ENCODE assay signal across 11 cellular contexts in the genomic region with DNA sequence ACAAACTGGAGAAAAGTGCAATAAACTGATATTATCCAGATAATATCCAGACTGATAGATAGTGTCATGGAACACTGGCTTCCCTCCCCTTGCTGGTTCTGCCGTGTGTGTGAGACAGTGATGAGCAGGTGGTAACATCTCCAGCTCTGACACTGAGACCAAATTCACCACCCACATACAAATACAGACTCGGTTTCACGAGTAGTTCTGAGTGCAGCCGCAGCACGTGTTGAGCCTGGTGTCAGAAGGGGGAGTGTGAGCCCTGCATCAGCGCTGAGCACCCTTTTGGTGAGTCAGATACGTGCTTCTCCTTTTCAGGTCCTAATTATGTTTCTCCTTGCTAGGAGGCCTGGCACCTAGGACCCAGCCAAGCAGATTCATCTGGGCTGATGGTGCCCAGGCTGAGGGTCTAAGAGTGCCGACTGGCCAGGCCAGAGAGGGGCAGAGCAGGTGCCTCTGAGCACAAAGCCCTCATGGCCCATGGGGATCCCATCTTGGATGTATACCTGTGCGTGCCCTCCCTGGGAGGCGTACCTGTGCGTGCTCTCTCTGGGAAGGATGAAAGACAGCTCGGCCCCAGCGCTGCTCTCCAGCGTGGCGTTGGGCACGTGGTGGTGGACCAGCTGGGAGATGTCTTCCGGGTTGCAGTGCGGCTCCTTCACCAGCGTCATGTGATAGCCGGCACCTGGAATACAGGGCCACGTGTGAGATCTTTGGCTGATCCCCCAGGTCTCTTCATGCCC. TPM values are rescaled to one million over a fixed set of nuclear protein-coding genes. Genes with fewer than 3 reads are reported as not detected.
A peak's percentile ranks its signal among the peaks of the same experiment; 100 is the strongest.
DNase-seq lines count a peak whose midpoint lies in the region; ATAC-seq lines count a peak whose summit lies in the region.
"Had no signal": no experiment of that assay in that cellular context is flagged by ENCODE, and none has a peak within 500 bp of the region (broad histone marks: within the 10 kb centered on the region; RNA-seq: fewer than 3 reads in every experiment).

No MANE protein-coding gene starts in this region.

- H3K27me3 ChIP-seq in naive thymus-derived CD4-positive, alpha-beta T cell (ENCODE audit: control insufficient read depth in 2 of 2, insufficient read depth in 2 of 2, low read length in 2 of 2): no peaks in the 10 kb centered on the region
- H3K27me3 ChIP-seq: gastrocnemius medialis had no signal

- ATAC-seq in GM18907 (IDR thresholded peaks at IDR 0.05; ENCODE audit: unreplicated experiment) (peak; percentile 62), HG03175 (IDR thresholded peaks at IDR 0.05; ENCODE audit: unreplicated experiment) (no peak)
- ATAC-seq in naive thymus-derived CD4-positive, alpha-beta T cell: peak; percentile 45
- ATAC-seq: CD8-positive, alpha-beta T cell; gastrocnemius medialis had no signal

- no peak overlapping the region for H3K27ac ChIP-seq in naive thymus-derived CD4-positive, alpha-beta T cell (ENCODE audit: low read depth, low read length)
- H3K27ac ChIP-seq: gastrocnemius medialis had no signal

- H3K4me3 ChIP-seq in Jurkat, Clone E6-1 (ENCODE audit: low read length): no peak overlapping the region
- H3K4me3 ChIP-seq in naive thymus-derived CD4-positive, alpha-beta T cell (ENCODE audit: low read length): no peak overlapping the region
- H3K4me3 ChIP-seq: gastrocnemius medialis had no signal

- no peaks in the 10 kb centered on the region for H3K9me3 Mint-ChIP-seq in naive thymus-derived CD4-positive, alpha-beta T cell
- H3K9me3 Mint-ChIP-seq in activated CD4-positive, alpha-beta memory T cell treated with anti-CD3 and anti-CD28 coated beads for 36 hours: no peaks in the 10 kb centered on the region
- H3K9me3 Mint-ChIP-seq: CD8-positive, alpha-beta T cell; dendritic cell treated with granulocyte-macrophage colony-stimulating factor and Interleukin-4, amounts not matched to agents 40 ng/mL and 50 ng/mL, for 4 days had no signal

- peaks cover 0 to 6% (median 0%) of the 10 kb centered on the region in 7 donors for H3K4me1 Mint-ChIP-seq in naive thymus-derived CD4-positive, alpha-beta T cell
- H3K4me1 Mint-ChIP-seq in activated CD4-positive, alpha-beta memory T cell treated with anti-CD3 and anti-CD28 coated beads for 36 hours (ENCODE audit: low read depth): no peaks in the 10 kb centered on the region

- no peaks in the 10 kb centered on the region for H3K36me3 ChIP-seq in naive thymus-derived CD4-positive, alpha-beta T cell (ENCODE audit: control insufficient read depth in 2 of 3, insufficient read depth in 3 of 3, low read length in 3 of 3)

- CTCF ChIA-PET in naive thymus-derived CD4-positive, alpha-beta T cell (lab: Charles Lee): no interaction called here
- CTCF ChIA-PET in activated CD4-positive, alpha-beta memory T cell treated with anti-CD3 and anti-CD28 coated beads for 36 hours (lab: Charles Lee): interaction anchor here (1.1 kb wide), 1 partner anchor 206 kb away, joined by 4 read pairs; no protein-coding TSS in a partner anchor

- H3K4me3 Mint-ChIP-seq in naive thymus-derived CD4-positive, alpha-beta T cell: no peak overlapping the region
- no peak overlapping the region for H3K4me3 Mint-ChIP-seq in activated CD4-positive, alpha-beta memory T cell treated with anti-CD3 and anti-CD28 coated beads for 36 hours
- H3K4me3 Mint-ChIP-seq: CD8-positive, alpha-beta T cell; dendritic cell treated with granulocyte-macrophage colony-stimulating factor and Interleukin-4, amounts not matched to agents 40 ng/mL and 50 ng/mL, for 4 days had no signal

- no peaks in the 10 kb centered on the region for H3K9me3 ChIP-seq in naive thymus-derived CD4-positive, alpha-beta T cell (ENCODE audit: control insufficient read depth in 2 of 3, low read length in 3 of 3)
- H3K9me3 ChIP-seq: gastrocnemius medialis had no signal

- H3K36me3 Mint-ChIP-seq in naive thymus-derived CD4-positive, alpha-beta T cell: peaks cover 0 to 4% (median 0%) of the 10 kb centered on the region in 5 donors
- H3K36me3 Mint-ChIP-seq in activated CD4-positive, alpha-beta memory T cell treated with anti-CD3 and anti-CD28 coated beads for 36 hours: no peaks in the 10 kb centered on the region

- peak; percentile 35 for DNase-seq in Jurkat, Clone E6-1 (ENCODE audit: low read depth, low spot score)
- no peak for DNase-seq in naive thymus-derived CD4-positive, alpha-beta T cell
- no peak for DNase-seq in activated CD4-positive, alpha-beta memory T cell treated with anti-CD3 and anti-CD28 coated beads for 36 hours
- no peak for DNase-seq in NCI-H524 (lab: John Stamatoyannopoulos, UW)
- DNase-seq: activated naive CD4-positive, alpha-beta T cell treated with anti-CD3 and anti-CD28 coated beads, Interleukin-2, amount 50 U/mL, for 16 hours; gastrocnemius medialis; NCI-H1436 treated with DMSO at 0.1 percent for 48 hours had no signal

- no peaks in the 10 kb centered on the region for H3K4me1 ChIP-seq in naive thymus-derived CD4-positive, alpha-beta T cell (ENCODE audit: control insufficient read depth in 2 of 2, insufficient read depth in 2 of 2, low read length in 2 of 2)
- H3K4me1 ChIP-seq: gastrocnemius medialis had no signal

- intact Hi-C loops in naive thymus-derived CD4-positive, alpha-beta T cell (cut with micrococcal nuclease): no loop called here
- intact Hi-C loops in activated CD4-positive, alpha-beta memory T cell treated with anti-CD3 and anti-CD28 coated beads for 36 hours (cut with micrococcal nuclease): no loop called here

- POLR2A ChIA-PET in naive thymus-derived CD4-positive, alpha-beta T cell (lab: Charles Lee): no interaction called here
- POLR2A ChIA-PET in activated CD4-positive, alpha-beta memory T cell treated with anti-CD3 and anti-CD28 coated beads for 36 hours (lab: Charles Lee): no interaction called here

- H3K27ac Mint-ChIP-seq in naive thymus-derived CD4-positive, alpha-beta T cell: no peak overlapping the region
- H3K27ac Mint-ChIP-seq in activated CD4-positive, alpha-beta memory T cell treated with anti-CD3 and anti-CD28 coated beads for 36 hours: no peak overlapping the region
- H3K27ac Mint-ChIP-seq: CD8-positive, alpha-beta T cell; dendritic cell treated with granulocyte-macrophage colony-stimulating factor and Interleukin-4, amounts not matched to agents 40 ng/mL and 50 ng/mL, for 4 days had no signal

- no peaks in the 10 kb centered on the region for H3K27me3 Mint-ChIP-seq in naive thymus-derived CD4-positive, alpha-beta T cell
- H3K27me3 Mint-ChIP-seq in activated CD4-positive, alpha-beta memory T cell treated with anti-CD3 and anti-CD28 coated beads for 36 hours: no peaks in the 10 kb centered on the region
- H3K27me3 Mint-ChIP-seq: dendritic cell treated with granulocyte-macrophage colony-stimulating factor and Interleukin-4, amounts not matched to agents 40 ng/mL and 50 ng/mL, for 4 days had no signal

RNA-seq across cellular contexts. Expression of a gene that starts 27.3 kb away (rescaled TPM):
- 371 TPM for polyA plus RNA-seq in Jurkat, Clone E6-1 (2012; ENCODE audit: insufficient read depth, insufficient read length)
- total RNA-seq in naive thymus-derived CD4-positive, alpha-beta T cell: 100 to 1,000 TPM; 136 to 250 (median 220) TPM
- 100 to 1,000 TPM; 199 to 293 TPM for polyA plus RNA-seq in naive thymus-derived CD4-positive, alpha-beta T cell
- 100 to 1,000 TPM; 292 to 294 TPM for total RNA-seq in activated CD4-positive, alpha-beta memory T cell treated with anti-CD3 and anti-CD28 coated beads for 36 hours

RNA-seq across cellular contexts. Expression of a gene that starts 43.8 kb away (rescaled TPM):
- polyA plus RNA-seq in Jurkat, Clone E6-1 (2012; ENCODE audit: insufficient read depth, insufficient read length): 2.6 TPM
- 10 to 100 TPM; 19.9 to 29.3 (median 26.8) TPM for total RNA-seq in naive thymus-derived CD4-positive, alpha-beta T cell
- 10 to 100 TPM; 39.9 to 44.2 TPM for polyA plus RNA-seq in naive thymus-derived CD4-positive, alpha-beta T cell
- 10 to 100 TPM; 50.7 to 52.5 TPM for total RNA-seq in activated CD4-positive, alpha-beta memory T cell treated with anti-CD3 and anti-CD28 coated beads for 36 hours

RNA-seq across cellular contexts. Expression of a gene that starts 45.3 kb away (rescaled TPM):
- 0.50 TPM for polyA plus RNA-seq in Jurkat, Clone E6-1 (2012; ENCODE audit: insufficient read depth, insufficient read length)
- total RNA-seq in naive thymus-derived CD4-positive, alpha-beta T cell: 10 to 100 TPM in 1 of 5 experiments, 1 to 10 TPM in 4; 7.0 to 10.0 (median 8.1) TPM
- polyA plus RNA-seq in naive thymus-derived CD4-positive, alpha-beta T cell: 1 to 10 TPM; 1.7 to 1.8 TPM
- 1 to 10 TPM; 6.1 to 6.4 TPM for total RNA-seq in activated CD4-positive, alpha-beta memory T cell treated with anti-CD3 and anti-CD28 coated beads for 36 hours

RNA-seq across cellular contexts. Expression of a gene that starts 59.0 kb away (rescaled TPM):
- 1.8 TPM for polyA plus RNA-seq in Jurkat, Clone E6-1 (2012; ENCODE audit: insufficient read depth, insufficient read length)
- 1 to 10 TPM in 3 of 5 experiments, under 1 TPM in 2; 0.34 to 3.8 (median 2.2) TPM for total RNA-seq in naive thymus-derived CD4-positive, alpha-beta T cell
- not detected for polyA plus RNA-seq in naive thymus-derived CD4-positive, alpha-beta T cell
- total RNA-seq in activated CD4-positive, alpha-beta memory T cell treated with anti-CD3 and anti-CD28 coated beads for 36 hours: under 1 TPM; 0.63 to 0.67 TPM
